Comparison of ENCODE assay signal across 17 cellular contexts in genomic region chr5:54637654-54638053, GRCh38.
A peak's percentile ranks its signal among the peaks of the same experiment; 100 is the strongest.
DNase-seq lines count a peak whose midpoint lies in the region; ATAC-seq and TF ChIP-seq lines count a peak whose summit lies in the region.
"Had no signal": no experiment of that assay in that cellular context is flagged by ENCODE, and none has a peak within 500 bp of the region (broad histone marks: within the 10 kb centered on the region; RNA-seq: fewer than 3 reads in every experiment).

No MANE protein-coding gene starts in this region.

- H3K4ac ChIP-seq in H9 (ENCODE audit: low read depth, low read length): no peak overlapping the region

- no peaks in the 10 kb centered on the region for H3K27me3 ChIP-seq in Loucy (ENCODE audit: insufficient read depth, low read length, poor library complexity, severe bottlenecking)
- H3K27me3 ChIP-seq in stomach: no peaks in the 10 kb centered on the region
- no peaks in the 10 kb centered on the region for H3K27me3 ChIP-seq in H9 (ENCODE audit: insufficient read depth, low read length)
- H3K27me3 ChIP-seq: BE2C, neutrophil, vagina had no signal

- TF ChIP-seq CTCF in Loucy (conservative IDR thresholded peaks at IDR 0.05; ENCODE audit: low read length) (no peak), stomach (IDR thresholded peaks at IDR 0.05) (no peak), H9 (conservative IDR thresholded peaks at IDR 0.05) (no peak)

- no peak overlapping the region for H4K91ac ChIP-seq in H9 (ENCODE audit: insufficient read length, low read depth, low read length)

- H3K27ac ChIP-seq in stomach (no peak overlapping the region), H9 (ENCODE audit: insufficient read length, low read depth, low read length) (no peak overlapping the region)
- H3K27ac ChIP-seq: neutrophil, skin epidermis, vagina had no signal

- no peak overlapping the region for H3K18ac ChIP-seq in H9 (ENCODE audit: insufficient read length, low read depth, low read length)

- H3T11ph ChIP-seq in H9 (ENCODE audit: low read length): no peak overlapping the region

- peak overlapping the region; percentile 55 to 88 for H3K27ac Mint-ChIP-seq in effector memory CD8-positive, alpha-beta T cell
- H3K27ac Mint-ChIP-seq in immature natural killer cell (peak overlapping the region; percentile 62 to 78 (median 71)), H9 (no peak overlapping the region)
- H3K27ac Mint-ChIP-seq: activated T-cell treated with anti-CD3 and anti-CD28 coated beads, Interleukin-2, amount 50 U/mL, for 24 hours; stimulated activated effector memory CD8-positive, alpha-beta T cell treated with anti-CD3 and anti-CD28 coated beads, Interleukin-12 subunit alpha, Interleukin-12 subunit beta, amount 100 ng/mL, for 72 hours had no signal

- H2AK5ac ChIP-seq in H9 (ENCODE audit: insufficient read length, low read length): no peak overlapping the region

- H2AFZ ChIP-seq in Loucy (ENCODE audit: low read length) (peak overlapping the region; percentile 47; the same call in 1 of the 2 replicates), H9 (ENCODE audit: low read length) (no peak overlapping the region)

- H3K4me3 ChIP-seq in Loucy (ENCODE audit: low read length, poor library complexity, severe bottlenecking): no peak overlapping the region
- no peak overlapping the region for H3K4me3 ChIP-seq in stomach
- H3K4me3 ChIP-seq: HAP-1, skin epidermis, vagina had no signal

- no peak overlapping the region for H3K56ac ChIP-seq in H9 (ENCODE audit: insufficient read length, low read depth, low read length)

- H3K36me3 ChIP-seq in Loucy (ENCODE audit: insufficient read depth, low read length): no peaks in the 10 kb centered on the region
- H3K36me3 ChIP-seq in stomach: no peaks in the 10 kb centered on the region
- H3K36me3 ChIP-seq: BE2C, HAP-1, neutrophil, vagina had no signal

- H3K4me1 ChIP-seq in Loucy (ENCODE audit: insufficient read depth, low read length, poor library complexity, severe bottlenecking): peaks cover 12% of the 10 kb centered on the region
- H3K4me1 ChIP-seq in stomach: peaks cover 4 to 16% (median 15%) of the 10 kb centered on the region in 4 donors
- peaks cover 6% of the 10 kb centered on the region; the same call in 1 of the 2 replicates for H3K4me1 ChIP-seq in H9 (ENCODE audit: insufficient read depth, low read length)
- H3K4me1 ChIP-seq: BE2C, HAP-1 had no signal

- peak; percentile 31 for ATAC-seq in effector memory CD8-positive, alpha-beta T cell (replicated peaks)
- ATAC-seq in GM21526 (IDR thresholded peaks at IDR 0.05; ENCODE audit: low FRiP score, unreplicated experiment): no peak
- ATAC-seq: stimulated activated effector memory CD8-positive, alpha-beta T cell treated with anti-CD3 and anti-CD28 coated beads, Interleukin-12 subunit alpha, Interleukin-12 subunit beta, amount 100 ng/mL, for 72 hours had no signal

- no peak overlapping the region for H4K8ac ChIP-seq in H9 (replicated peaks; ENCODE audit: insufficient read length, low read depth, low read length)

- TF ChIP-seq POLR2A in stomach (IDR thresholded peaks at IDR 0.05): no peak

- peak overlapping the region; percentile 37 to 65 for H3K4me3 Mint-ChIP-seq in effector memory CD8-positive, alpha-beta T cell
- peak overlapping the region; percentile 55 to 72 (median 66) for H3K4me3 Mint-ChIP-seq in immature natural killer cell
- H3K4me3 Mint-ChIP-seq in H9: no peak overlapping the region
- H3K4me3 Mint-ChIP-seq: activated T-cell treated with anti-CD3 and anti-CD28 coated beads, Interleukin-2, amount 50 U/mL, for 24 hours; stimulated activated effector memory CD8-positive, alpha-beta T cell treated with anti-CD3 and anti-CD28 coated beads, Interleukin-12 subunit alpha, Interleukin-12 subunit beta, amount 100 ng/mL, for 72 hours had no signal

- no peak overlapping the region for H2BK20ac ChIP-seq in H9 (ENCODE audit: low read depth, low read length, poor library complexity, severe bottlenecking)

- DNase-seq in effector memory CD8-positive, alpha-beta T cell: no peak
- DNase-seq in immature natural killer cell (peak; percentile 17 to 28 (median 26)), stomach (peak; percentile 53), H9 (no peak), NCI-H1105 treated with DMSO at 0.1 percent for 48 hours (lab: John Stamatoyannopoulos, UW) (no peak)
- DNase-seq: activated CD4-positive, alpha-beta T cell treated with anti-CD3 and anti-CD28 coated beads, Interleukin-2, amount 50 U/mL, for 1 hour; activated T-cell treated with anti-CD3 and anti-CD28 coated beads, Interleukin-2, amount 50 U/mL, for 24 hours; BE2C; erythroblast; NCI-H1417 treated with DMSO at 0.1 percent for 48 hours had no signal

- no peak overlapping the region for H3K14ac ChIP-seq in H9 (ENCODE audit: insufficient read depth, low read length)

- H3K79me2 ChIP-seq in Loucy (ENCODE audit: insufficient read depth, low read length) (no peaks in the 10 kb centered on the region), H9 (ENCODE audit: insufficient read depth, low read length) (no peaks in the 10 kb centered on the region)

- no peak for TF ChIP-seq EP300 in stomach (IDR thresholded peaks at IDR 0.05)

- H2BK15ac ChIP-seq in H9 (ENCODE audit: low read depth, low read length): no peak overlapping the region

- no peaks in the 10 kb centered on the region for H3F3A ChIP-seq in Loucy (ENCODE audit: low read depth)

- H3K23me2 ChIP-seq in H9 (ENCODE audit: insufficient read length, low read depth, low read length, poor library complexity, severe bottlenecking): no peaks in the 10 kb centered on the region

- H3K4me2 ChIP-seq in Loucy (ENCODE audit: low read depth, low read length, poor library complexity, severe bottlenecking) (no peak overlapping the region), H9 (ENCODE audit: insufficient read depth, insufficient read length, low read length) (no peak overlapping the region)

- H2BK12ac ChIP-seq in H9 (ENCODE audit: insufficient read length, low read depth, low read length): no peak overlapping the region

- no peaks in the 10 kb centered on the region for H3K27me3 Mint-ChIP-seq in effector memory CD8-positive, alpha-beta T cell
- H3K27me3 Mint-ChIP-seq in immature natural killer cell (ENCODE audit: low read depth in 3 of 3) (peaks cover 0 to 9% (median 4%) of the 10 kb centered on the region in 3 donors), H9 (ENCODE audit: low read depth) (no peaks in the 10 kb centered on the region)
- H3K27me3 Mint-ChIP-seq: activated T-cell treated with anti-CD3 and anti-CD28 coated beads, Interleukin-2, amount 50 U/mL, for 24 hours had no signal

- intact Hi-C loops in stomach (cut with DNase I; ENCODE audit: low total_unique reads): no loop called here

- H2BK120ac ChIP-seq in H9 (ENCODE audit: low read depth, low read length, poor library complexity, severe bottlenecking): no peak overlapping the region

- H3K9me3 Mint-ChIP-seq in effector memory CD8-positive, alpha-beta T cell: no peaks in the 10 kb centered on the region
- H3K9me3 Mint-ChIP-seq in immature natural killer cell (peaks cover 0 to 3% (median 0%) of the 10 kb centered on the region in 6 donors), H9 (no peaks in the 10 kb centered on the region)
- H3K9me3 Mint-ChIP-seq: activated T-cell treated with anti-CD3 and anti-CD28 coated beads, Interleukin-2, amount 50 U/mL, for 24 hours; stimulated activated effector memory CD8-positive, alpha-beta T cell treated with anti-CD3 and anti-CD28 coated beads, Interleukin-12 subunit alpha, Interleukin-12 subunit beta, amount 100 ng/mL, for 72 hours had no signal

- H3K9me2 ChIP-seq in Loucy (replicated peaks; ENCODE audit: low read depth, low read length): no peaks in the 10 kb centered on the region

- WGBS in stomach, 5 donors: 23 to 60% (median 35%) methylated on average over 6 of the region's 6 CpGs
- no CpG with 5 or more reads among the region's 6 CpGs for WGBS in H9 (ENCODE audit: extremely low coverage, insufficient read length, low lambda C conversion rate)

- no peak overlapping the region for H3K9ac ChIP-seq in Loucy (ENCODE audit: low read depth, low read length, poor library complexity, severe bottlenecking)
- H3K9ac ChIP-seq in H9 (ENCODE audit: extremely low read depth, insufficient read length, low read length): no peak overlapping the region

- H4K5ac ChIP-seq in H9 (ENCODE audit: insufficient read length, low read depth, low read length): no peak overlapping the region

- H4K20me1 ChIP-seq in Loucy (ENCODE audit: insufficient read depth, low read length, poor library complexity, severe bottlenecking) (no peaks in the 10 kb centered on the region), H9 (ENCODE audit: control insufficient read depth, insufficient read depth, insufficient read length) (no peaks in the 10 kb centered on the region)

- no peak overlapping the region for H2BK5ac ChIP-seq in H9 (ENCODE audit: insufficient read length, low read length)

- H3K4me1 Mint-ChIP-seq in effector memory CD8-positive, alpha-beta T cell (ENCODE audit: low read depth in 2 of 2): peaks cover 14 to 25% of the 10 kb centered on the region in 2 donors
- H3K4me1 Mint-ChIP-seq in immature natural killer cell: peaks cover 36 to 49% of the 10 kb centered on the region in 2 donors
- peaks cover 11 to 22% of the 10 kb centered on the region in 2 experiments for H3K4me1 Mint-ChIP-seq in H9

- H3K23ac ChIP-seq in H9 (ENCODE audit: insufficient read length, low read depth, low read length): no peak overlapping the region

- H3K36me3 Mint-ChIP-seq in effector memory CD8-positive, alpha-beta T cell (ENCODE audit: insufficient read depth): no peaks in the 10 kb centered on the region
- H3K36me3 Mint-ChIP-seq in immature natural killer cell (peaks cover 0 to 8% (median 0%) of the 10 kb centered on the region in 3 donors), H9 (ENCODE audit: insufficient read depth in 1 of 3, low read depth in 3 of 3) (no peaks in the 10 kb centered on the region; a peak in 1 of 7 replicates)
- H3K36me3 Mint-ChIP-seq: stimulated activated effector memory CD8-positive, alpha-beta T cell treated with anti-CD3 and anti-CD28 coated beads, Interleukin-12 subunit alpha, Interleukin-12 subunit beta, amount 100 ng/mL, for 72 hours had no signal

- H3K9me3 ChIP-seq in Loucy (ENCODE audit: insufficient read depth, low read depth, low read length) (no peaks in the 10 kb centered on the region), stomach (no peaks in the 10 kb centered on the region), H9 (ENCODE audit: control insufficient read depth, low read depth, low read length) (no peaks in the 10 kb centered on the region)
- H3K9me3 ChIP-seq: BE2C, HAP-1, neutrophil, vagina had no signal

- no peaks in the 10 kb centered on the region for H3K79me1 ChIP-seq in H9 (ENCODE audit: insufficient read depth, low read depth, low read length, poor library complexity, severe bottlenecking)

Comparison
In these comparisons a context has a peak if more than half of its experiments do, and no peak if none do; other contexts are left out.
1. DNase-seq: peak in immature natural killer cell (3 of 3) and stomach (single experiment); none in effector memory CD8-positive, alpha-beta T cell (0 of 3), H9 (single experiment) and NCI-H1105 treated with DMSO at 0.1 percent for 48 hours (single experiment).
2. H3K27ac Mint-ChIP-seq: peak in effector memory CD8-positive, alpha-beta T cell (2 of 2) and immature natural killer cell (6 of 6); none in H9 (0 of 3).
3. H3K4me3 Mint-ChIP-seq: peak in effector memory CD8-positive, alpha-beta T cell (2 of 2) and immature natural killer cell (5 of 5); none in H9 (0 of 2).